Comparison of ENCODE assay signal across 1 cellular context in the genomic region with DNA sequence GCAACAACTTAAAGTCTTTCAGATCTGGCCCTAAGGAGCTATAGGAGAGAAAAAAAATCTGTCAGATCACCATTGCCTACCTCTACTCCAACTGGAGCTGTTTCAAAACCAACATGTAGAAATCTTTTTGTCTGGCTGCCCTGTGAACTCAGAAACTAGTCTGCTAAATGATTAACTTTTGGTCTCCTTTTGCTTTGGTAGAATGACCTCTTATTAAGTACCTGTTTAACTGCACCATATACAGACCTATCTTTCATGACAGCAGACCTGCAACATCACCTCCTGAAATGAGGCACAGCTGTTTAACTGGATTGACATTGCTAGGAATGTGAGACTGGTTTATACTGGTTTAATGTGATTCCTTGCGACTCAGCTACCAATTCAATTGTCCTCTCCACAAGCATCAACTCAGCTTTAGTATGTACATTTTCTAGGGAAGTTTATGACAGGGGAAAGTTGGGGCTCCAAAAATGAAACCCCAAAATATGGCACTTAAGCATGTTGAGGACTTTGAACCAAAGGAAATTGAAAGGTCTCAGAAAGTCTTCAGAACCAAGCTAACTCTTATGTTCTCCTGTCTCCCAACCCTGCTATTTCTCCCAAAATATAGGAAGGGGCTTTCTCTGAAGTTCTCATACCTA.
TF ChIP-seq lines count a peak whose summit lies in the region.

No MANE protein-coding gene starts in this region.

TF ChIP-seq in HepG2, 621 proteins besides CTCF, POLR2A, EP300 and RAD21 (continued from another document):
- peak; percentile 48; the same call in 1 of the 2 replicates for TF ChIP-seq ARID4A (CRISPR knock-in tag; IDR thresholded peaks at IDR 0.05; ENCODE audit: borderline replicate concordance)
- no peak for TF ChIP-seq PAX8 (CRISPR knock-in tag; IDR thresholded peaks at IDR 0.05; ENCODE audit: borderline replicate concordance)
- TF ChIP-seq ZNF354B (CRISPR knock-in tag; IDR thresholded peaks at IDR 0.05) = no peak
- no peak for TF ChIP-seq ARID3A (IDR thresholded peaks at IDR 0.05; ENCODE audit: low read depth, low read length)
- TF ChIP-seq BCL3 (CRISPR knock-in tag; IDR thresholded peaks at IDR 0.05) = no peak
- no peak for TF ChIP-seq HIVEP1 (CRISPR knock-in tag; IDR thresholded peaks at IDR 0.05)
- TF ChIP-seq, protein P1, sequence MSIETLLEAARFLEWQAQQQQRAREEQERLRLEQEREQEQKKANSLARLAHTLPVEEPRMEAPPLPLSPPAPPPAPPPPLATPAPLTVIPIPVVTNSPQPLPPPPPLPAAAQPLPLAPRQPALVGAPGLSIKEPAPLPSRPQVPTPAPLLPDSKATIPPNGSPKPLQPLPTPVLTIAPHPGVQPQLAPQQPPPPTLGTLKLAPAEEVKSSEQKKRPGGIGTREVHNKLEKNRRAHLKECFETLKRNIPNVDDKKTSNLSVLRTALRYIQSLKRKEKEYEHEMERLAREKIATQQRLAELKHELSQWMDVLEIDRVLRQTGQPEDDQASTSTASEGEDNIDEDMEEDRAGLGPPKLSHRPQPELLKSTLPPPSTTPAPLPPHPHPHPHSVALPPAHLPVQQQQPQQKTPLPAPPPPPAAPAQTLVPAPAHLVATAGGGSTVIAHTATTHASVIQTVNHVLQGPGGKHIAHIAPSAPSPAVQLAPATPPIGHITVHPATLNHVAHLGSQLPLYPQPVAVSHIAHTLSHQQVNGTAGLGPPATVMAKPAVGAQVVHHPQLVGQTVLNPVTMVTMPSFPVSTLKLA (IDR thresholded peaks at IDR 0.05) = no peak
- no peak for TF ChIP-seq ZNF451 (CRISPR knock-in tag; IDR thresholded peaks at IDR 0.05)
- TF ChIP-seq ZNF576 (CRISPR knock-in tag; IDR thresholded peaks at IDR 0.05) = no peak
- peak; percentile 62; the same call in 1 of the 2 replicates for TF ChIP-seq ZSCAN31 (CRISPR knock-in tag; IDR thresholded peaks at IDR 0.05; ENCODE audit: low read depth)
- TF ChIP-seq, protein P2, sequence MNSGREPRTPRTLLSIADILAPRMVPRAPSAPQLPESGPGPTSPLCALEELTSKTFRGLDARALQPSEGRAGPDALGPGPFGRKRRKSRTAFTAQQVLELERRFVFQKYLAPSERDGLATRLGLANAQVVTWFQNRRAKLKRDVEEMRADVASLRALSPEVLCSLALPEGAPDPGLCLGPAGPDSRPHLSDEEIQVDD (CRISPR knock-in tag; IDR thresholded peaks at IDR 0.05; ENCODE audit: borderline replicate concordance) = no peak
- no peak for TF ChIP-seq PAWR (CRISPR knock-in tag; IDR thresholded peaks at IDR 0.05; ENCODE audit: borderline replicate concordance)
- TF ChIP-seq ZNF468 (CRISPR knock-in tag; IDR thresholded peaks at IDR 0.05) = no peak
- no peak for TF ChIP-seq ZNF180 (CRISPR knock-in tag; IDR thresholded peaks at IDR 0.05; ENCODE audit: borderline replicate concordance, low read depth)
- peak; percentile 70; the same call in 1 of the 2 replicates for TF ChIP-seq NCOR1 (IDR thresholded peaks at IDR 0.05; ENCODE audit: borderline replicate concordance, low read length)
- no peak for TF ChIP-seq SMARCE1 (IDR thresholded peaks at IDR 0.05; ENCODE audit: borderline replicate concordance)
- no peak for TF ChIP-seq ZNF383 (CRISPR knock-in tag; IDR thresholded peaks at IDR 0.05; ENCODE audit: borderline replicate concordance)
- TF ChIP-seq GATAD2A (CRISPR knock-in tag; IDR thresholded peaks at IDR 0.05) = peak; percentile 87
- no peak for TF ChIP-seq ZZZ3 (CRISPR knock-in tag; IDR thresholded peaks at IDR 0.05; ENCODE audit: borderline replicate concordance)
- no peak for TF ChIP-seq REPIN1 (CRISPR knock-in tag; IDR thresholded peaks at IDR 0.05; ENCODE audit: borderline replicate concordance, low read depth)
- peak; percentile 16; the same call in 1 of the 2 replicates for TF ChIP-seq PITX1 (CRISPR knock-in tag; IDR thresholded peaks at IDR 0.05)
- TF ChIP-seq, protein P3, sequence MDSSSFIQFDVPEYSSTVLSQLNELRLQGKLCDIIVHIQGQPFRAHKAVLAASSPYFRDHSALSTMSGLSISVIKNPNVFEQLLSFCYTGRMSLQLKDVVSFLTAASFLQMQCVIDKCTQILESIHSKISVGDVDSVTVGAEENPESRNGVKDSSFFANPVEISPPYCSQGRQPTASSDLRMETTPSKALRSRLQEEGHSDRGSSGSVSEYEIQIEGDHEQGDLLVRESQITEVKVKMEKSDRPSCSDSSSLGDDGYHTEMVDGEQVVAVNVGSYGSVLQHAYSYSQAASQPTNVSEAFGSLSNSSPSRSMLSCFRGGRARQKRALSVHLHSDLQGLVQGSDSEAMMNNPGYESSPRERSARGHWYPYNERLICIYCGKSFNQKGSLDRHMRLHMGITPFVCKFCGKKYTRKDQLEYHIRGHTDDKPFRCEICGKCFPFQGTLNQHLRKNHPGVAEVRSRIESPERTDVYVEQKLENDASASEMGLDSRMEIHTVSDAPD (CRISPR knock-in tag; IDR thresholded peaks at IDR 0.05) = no peak; the same call in 1 of the 2 replicates
- TF ChIP-seq MZF1 (CRISPR knock-in tag; IDR thresholded peaks at IDR 0.05; ENCODE audit: borderline replicate concordance) = no peak
- peak; percentile 95 for TF ChIP-seq TFAP4 (IDR thresholded peaks at IDR 0.05; ENCODE audit: borderline replicate concordance, low read depth)
- no peak for TF ChIP-seq SNAI1 (CRISPR knock-in tag; IDR thresholded peaks at IDR 0.05; ENCODE audit: borderline replicate concordance)
TF ChIP-seq in HepG2: peak in this region for 93.
